In genomic region chr19:52601025-52601973, GRCh38 we compare ENCODE assay signal across 8 cellular contexts. TPM values are rescaled to one million over a fixed set of nuclear protein-coding genes. Genes with fewer than 3 reads are reported as not detected.
DNase-seq lines count a peak whose midpoint lies in the region; ATAC-seq and TF ChIP-seq lines count a peak whose summit lies in the region.

No MANE protein-coding gene starts in this region.

- H3K27me3 ChIP-seq in adipocyte (replicated peaks; ENCODE audit: control insufficient read depth, insufficient read depth, low read length) (no peaks in the 10 kb centered on the region), left ventricle myocardium inferior (ENCODE audit: low read depth) (no peaks in the 10 kb centered on the region), upper lobe of left lung (no peaks in the 10 kb centered on the region)

- peak; percentile 99 for ATAC-seq in upper lobe of left lung (ENCODE audit: low FRiP score in 2 of 2)

- H3K27ac ChIP-seq in left ventricle myocardium inferior (replicated peaks) (peak overlapping the region; percentile 68), upper lobe of left lung (peak overlapping the region; percentile 48 to 83 (median 81))

- peak; percentile 20 for TF ChIP-seq CTCF in GM10266 (IDR thresholded peaks at IDR 0.05; ENCODE audit: control insufficient read depth, insufficient read depth, low read depth, missing control alignments)
- TF ChIP-seq CTCF in HFFc6 (IDR thresholded peaks at IDR 0.05) = peak; percentile 73
- TF ChIP-seq CTCF in NB4 (IDR thresholded peaks at IDR 0.05; ENCODE audit: low read depth, low read length) = no peak
- TF ChIP-seq CTCF in left ventricle myocardium inferior (IDR thresholded peaks at IDR 0.05; ENCODE audit: borderline replicate concordance) = peak; percentile 57
- peak; percentile 28 to 49 (median 34) for TF ChIP-seq CTCF in upper lobe of left lung (IDR thresholded peaks at IDR 0.05)

- H3K36me3 ChIP-seq in adipocyte (ENCODE audit: control insufficient read depth, insufficient read depth, low read length, severe bottlenecking) (peaks cover 4% of the 10 kb centered on the region), left ventricle myocardium inferior (peaks cover 12% of the 10 kb centered on the region), upper lobe of left lung (peaks cover 0 to 10% (median 3%) of the 10 kb centered on the region in 4 donors)

- H3K4me3 Mint-ChIP-seq in HFFc6 = peak overlapping the region; percentile 86

- H3K9ac ChIP-seq in adipocyte (ENCODE audit: low read length) = peak overlapping the region; percentile 74

- H3K9me3 ChIP-seq in adipocyte (ENCODE audit: control insufficient read depth, low read length) (peaks cover 9% of the 10 kb centered on the region), left ventricle myocardium inferior (replicated peaks) (peaks cover under 1% of the 10 kb centered on the region), upper lobe of left lung (peaks cover 0 to 14% (median 4%) of the 10 kb centered on the region in 4 donors)

- H3K4me3 ChIP-seq in NB4 (ENCODE audit: low read depth, low read length) (peak overlapping the region; percentile 85), adipocyte (ENCODE audit: low read length) (peak overlapping the region; percentile 85), left ventricle myocardium inferior (peak overlapping the region; percentile 74), upper lobe of left lung (peak overlapping the region; percentile 59 to 82 (median 66))

- intact Hi-C loops in left ventricle myocardium inferior (cut with micrococcal nuclease) = no loop called here
- intact Hi-C loops in posterior vena cava (cut with DNase I) = no loop called here

- peaks cover 54% of the 10 kb centered on the region for H3K36me3 Mint-ChIP-seq in HFFc6 (ENCODE audit: low read depth)

- H3K27ac Mint-ChIP-seq in HFFc6 = peak overlapping the region; percentile 61

- DNase-seq in GM10266 (ENCODE audit: extremely low spot score) = peak; percentile 92
- peak; percentile 90 for DNase-seq in HFFc6
- peak; percentile 90 for DNase-seq in NB4 (ENCODE audit: low read depth)
- peak; percentile 28 to 75 for DNase-seq in SW 1271 (lab: John Stamatoyannopoulos, UW)
- peak; percentile 98 for DNase-seq in adipocyte (ENCODE audit: low read depth)
- DNase-seq in left ventricle myocardium inferior = peak; percentile 96
- peak; percentile 99 for DNase-seq in posterior vena cava (ENCODE audit: low spot score)
- peak; percentile 95 to 98 for DNase-seq in upper lobe of left lung

- H3K4me1 Mint-ChIP-seq in HFFc6 (ENCODE audit: low read depth) = peaks cover 28% of the 10 kb centered on the region

- 1% methylated on average over 47 to 50 of the region's 62 CpGs for WGBS in upper lobe of left lung, 2 donors

- H3K4me1 ChIP-seq in adipocyte (ENCODE audit: control insufficient read depth, insufficient read depth, low read length) = peaks cover 10% of the 10 kb centered on the region
- peaks cover 21% of the 10 kb centered on the region for H3K4me1 ChIP-seq in left ventricle myocardium inferior
- H3K4me1 ChIP-seq in upper lobe of left lung = peaks cover 8 to 18% (median 12%) of the 10 kb centered on the region in 4 donors

- H3K27me3 Mint-ChIP-seq in HFFc6 (ENCODE audit: insufficient read depth) = no peaks in the 10 kb centered on the region; the same call in none of the 2 replicates

- TF ChIP-seq POLR2A in NB4 (IDR thresholded peaks at IDR 0.05; ENCODE audit: extremely low read depth, insufficient read length) (peak; percentile 80), upper lobe of left lung (IDR thresholded peaks at IDR 0.05) (peak in 2 of 4 donors; percentile 28 to 58)

- peaks cover 35% of the 10 kb centered on the region for H3K9me3 Mint-ChIP-seq in HFFc6

- TF ChIP-seq EP300 in upper lobe of left lung (IDR thresholded peaks at IDR 0.05) = no peak

RNA-seq across cellular contexts. Expression of gene ZNF701, which starts 31.2 kb away (rescaled TPM):
- 10 to 100 TPM in 1 of 6 experiments, 1 to 10 TPM in 5; 7.0 to 10.0 (median 8.5) TPM for total RNA-seq in HFFc6 (2021; fragmentation: NEBNext Ultra II Directional; extraction: Animal tissue kit (Norgen Biotek cat#: 25700))
- total RNA-seq in left ventricle myocardium inferior (18.4 TPM), posterior vena cava (10 to 100 TPM; 11.3 to 16.0 TPM), upper lobe of left lung (10 to 100 TPM in 5 of 6 donors, 1 to 10 TPM in 1; 6.8 to 25.3 (median 16.0) TPM)

RNA-seq across cellular contexts. Expression of gene ZNF83, which starts 36.9 kb away (rescaled TPM):
- 10 to 100 TPM; 22.8 to 31.1 (median 26.0) TPM for total RNA-seq in HFFc6 (2021; fragmentation: NEBNext Ultra II Directional; extraction: Animal tissue kit (Norgen Biotek cat#: 25700))
- 21.1 TPM for total RNA-seq in left ventricle myocardium inferior
- total RNA-seq in posterior vena cava = 10 to 100 TPM; 40.2 to 44.6 TPM
- 100 to 1,000 TPM in 1 of 6 donors, 10 to 100 TPM in 5; 27.3 to 161 (median 45.5) TPM for total RNA-seq in upper lobe of left lung

Comparison
In these comparisons a context has a peak if more than half of its experiments do, and no peak if none do; other contexts are left out.
1. Peak in every context shown above with its lines: DNase-seq, ATAC-seq, H3K4me3 ChIP-seq and H3K27ac ChIP-seq.